Comparison of ENCODE assay signal across 14 cellular contexts in the genomic region with DNA sequence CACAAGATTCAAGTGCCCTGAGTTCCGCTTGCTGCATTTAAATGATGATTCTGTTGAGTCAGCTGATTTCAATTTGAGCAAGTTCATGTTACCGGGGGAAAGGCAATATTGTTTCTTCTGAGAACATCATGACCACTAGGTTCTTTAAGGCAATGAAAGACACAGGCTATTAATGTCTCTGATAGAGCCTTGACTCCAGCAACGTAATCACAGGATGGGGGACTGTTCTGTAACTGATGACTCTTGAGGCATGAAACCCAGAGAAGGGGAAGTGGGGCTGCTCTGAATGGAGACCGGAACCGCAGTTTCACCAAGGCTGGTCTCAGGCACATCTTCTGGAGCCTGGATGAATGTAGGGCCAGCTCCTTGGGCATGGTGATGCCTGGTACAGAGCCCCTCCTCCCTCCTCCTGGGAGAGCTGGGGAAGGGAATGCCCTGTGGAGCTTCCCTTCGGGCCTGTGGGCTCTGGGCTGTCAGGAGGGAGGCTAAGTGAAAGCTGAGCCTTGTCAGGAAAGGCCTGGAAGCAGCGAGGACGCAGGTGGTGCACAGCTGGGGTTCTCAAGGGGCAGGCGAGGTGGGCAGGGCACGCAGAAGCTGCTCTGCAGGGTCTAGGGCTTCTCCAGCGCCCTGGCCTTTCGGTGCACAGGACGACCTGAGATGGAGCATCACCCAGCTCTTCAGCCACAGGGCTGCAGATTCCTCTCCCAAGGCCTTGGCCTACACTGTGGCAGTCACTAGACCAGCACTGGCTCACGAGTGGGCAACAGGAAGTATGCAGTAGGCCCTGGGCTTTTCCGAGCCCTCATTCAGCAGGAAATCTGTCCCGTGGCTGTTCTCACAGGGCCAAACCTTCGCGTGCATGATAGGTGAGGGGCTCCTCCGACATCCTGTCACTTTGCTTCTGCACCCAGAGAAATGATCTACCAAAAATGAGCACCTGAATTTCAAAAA. TPM values are rescaled to one million over a fixed set of nuclear protein-coding genes. Genes with fewer than 3 reads are reported as not detected.
DNase-seq lines count a peak whose midpoint lies in the region; ATAC-seq, FAIRE-seq and TF ChIP-seq lines count a peak whose summit lies in the region.
"Had no signal": no experiment of that assay in that cellular context is flagged by ENCODE, and none has a peak within 500 bp of the region (broad histone marks: within the 10 kb centered on the region; RNA-seq: fewer than 3 reads in every experiment).

No MANE protein-coding gene starts in this region.

- H3K79me2 ChIP-seq in H1 (ENCODE audit: control insufficient read depth in 1 of 2, insufficient read depth in 2 of 2, low read length in 2 of 2), result no peaks in the 10 kb centered on the region

- no peak overlapping the region for H4K5ac ChIP-seq in H1 (ENCODE audit: insufficient read length, low read depth, low read length)

- peaks cover 0 to 10% (median 0%) of the 10 kb centered on the region in 4 experiments; a peak in 3 of 8 replicates for H3K36me3 ChIP-seq in H1 (ENCODE audit: control insufficient read depth in 2 of 4, insufficient read depth in 4 of 4, low read length in 3 of 4)

- H4K91ac ChIP-seq in H1 (replicated peaks; ENCODE audit: insufficient read length, low read length), result no peak overlapping the region

- no peak overlapping the region for H2BK120ac ChIP-seq in H1 (replicated peaks; ENCODE audit: low read depth, low read length)

- H3K4ac ChIP-seq in H1 (replicated peaks; ENCODE audit: insufficient read length, low read depth, low read length), result no peak overlapping the region

- no peak for FAIRE-seq in H1 (lab: Jason Lieb, UNC)

- H3K23me2 ChIP-seq in H1 (ENCODE audit: low read depth, low read length), result no peaks in the 10 kb centered on the region

- H3K9ac ChIP-seq in H1 (replicated peaks in 1 of 4; ENCODE audit: extremely low read depth in 1 of 4, low read depth in 3 of 4, low read length in 3 of 4), result no peak overlapping the region

- no peak for TF ChIP-seq CTCF in H1 (IDR thresholded peaks at IDR 0.05; ENCODE audit: control extremely low read depth in 1 of 3, insufficient read depth in 1 of 3, low read depth in 1 of 3, low read length in 3 of 3)

- no peak overlapping the region for H3K56ac ChIP-seq in H1 (replicated peaks; ENCODE audit: insufficient read length, low read depth, low read length)

- no peak for TF ChIP-seq POLR2A in H1 (IDR thresholded peaks at IDR 0.05; ENCODE audit: control extremely low read depth in 1 of 2, low read depth in 2 of 2, low read length in 2 of 2)

- POLR2A ChIA-PET in H1 (lab: Charles Lee; ENCODE audit: partially characterized antibody), result interaction anchor here (1.2 to 1.3 kb wide), 2 partner anchors 28 to 38 kb away, joined by 3 to 4 read pairs; no protein-coding TSS in a partner anchor

- H4K8ac ChIP-seq in H1 (ENCODE audit: extremely low read depth, insufficient read depth, low read length), result no peak overlapping the region

- H3K14ac ChIP-seq in H1 (ENCODE audit: insufficient read length), result no peak overlapping the region

- TF ChIP-seq EP300 in H1 (IDR thresholded peaks at IDR 0.05; ENCODE audit: borderline replicate concordance in 1 of 2, low read depth in 2 of 2, low read length in 2 of 2), result no peak

- no peak overlapping the region for H2BK12ac ChIP-seq in H1 (ENCODE audit: low read depth, low read length)

- no peaks in the 10 kb centered on the region for H4K20me1 ChIP-seq in H1 (replicated peaks in 1 of 2; ENCODE audit: control insufficient read depth in 1 of 2, insufficient read depth in 2 of 2, low read length in 2 of 2)

- no peak overlapping the region for H3K18ac ChIP-seq in H1 (ENCODE audit: extremely low read depth, low read length)

- CTCF ChIA-PET in H1 (lab: Charles Lee; ENCODE audit: partially characterized antibody), result interaction anchor here (0.8 to 2.4 kb wide), 6 partner anchors 11 to 365 kb away, joined by 3 to 11 read pairs (median 4); no protein-coding TSS in a partner anchor

- no peak overlapping the region for H2AK5ac ChIP-seq in H1 (ENCODE audit: low read depth, low read length)

- no peak for TF ChIP-seq RAD21 in H1 (IDR thresholded peaks at IDR 0.05 in 1 of 2, conservative IDR thresholded peaks at IDR 0.05 in 1 of 2; ENCODE audit: low read depth in 2 of 2, low read length in 2 of 2)

- H2BK5ac ChIP-seq in H1 (ENCODE audit: low read depth, low read length), result no peak overlapping the region

- peaks cover 3% of the 10 kb centered on the region; the same call in 1 of the 2 replicates for H3K79me1 ChIP-seq in H1 (ENCODE audit: low read depth, low read length)

- DNase-seq in H1 (ENCODE audit: low read depth in 1 of 2, low spot score in 2 of 2) (no peak), GM03348 (ENCODE audit: low spot score) (no peak), G401 (ENCODE audit: low spot score) (no peak)
- DNase-seq in stimulated activated CD4-positive, alpha-beta T cell treated with anti-CD3 and anti-CD28 coated beads, Interleukin-2, amount 100 ng/mL, for 24 hours, result no peak
- DNase-seq: left cardiac atrium, NCI-H526 treated with DMSO at 0.1 percent for 48 hours had no signal

- ATAC-seq in GM18502 (IDR thresholded peaks at IDR 0.05; ENCODE audit: poor library complexity, unreplicated experiment) (peak; percentile 92), GM21423 (IDR thresholded peaks at IDR 0.05; ENCODE audit: unreplicated experiment) (peak; percentile 75), HG03175 (IDR thresholded peaks at IDR 0.05; ENCODE audit: unreplicated experiment) (peak; percentile 96), SK-N-SH treated with all-trans-retinoic acid at 6 μM for 48 hours (no peak)
- ATAC-seq: WTC11 had no signal

- H3K4me1 ChIP-seq in H1 (replicated peaks in 1 of 4; ENCODE audit: control insufficient read depth in 3 of 4, insufficient read depth in 4 of 4, low read length in 3 of 4), result no peaks in the 10 kb centered on the region; a peak in 1 of 7 replicates

- no peak overlapping the region for H2BK15ac ChIP-seq in H1 (ENCODE audit: low read length)

- H3K4me2 ChIP-seq in H1 (ENCODE audit: insufficient read depth in 1 of 2, low read depth in 2 of 2, low read length in 2 of 2), result no peak overlapping the region

- H3K27ac ChIP-seq in H1 (ENCODE audit: low read depth, low read length), result no peak overlapping the region
- H3K27ac ChIP-seq: epithelial cell of prostate had no signal

- 86% methylated on average over 19 of the region's 19 CpGs; no CpG with 5 or more reads in 1 of the 2 experiments for WGBS in H1 (ENCODE audit: extremely low coverage in 1 of 2, insufficient coverage in 1 of 2, insufficient read length in 1 of 2, insufficient replicate concordance in 2 of 2, low coverage in 1 of 2, low lambda C conversion rate in 2 of 2, missing lambda C conversion rate in 1 of 2), 2 experiments

- no peaks in the 10 kb centered on the region for H3K9me3 ChIP-seq in H1 (ENCODE audit: insufficient read depth in 2 of 2, low read depth in 1 of 2, low read length in 1 of 2)

- no peak overlapping the region for H3K4me3 ChIP-seq in H1 (ENCODE audit: extremely low read depth in 1 of 4, insufficient read depth in 2 of 4, low read depth in 3 of 4, low read length in 4 of 4)

- H3K23ac ChIP-seq in H1 (ENCODE audit: insufficient read length), result no peak overlapping the region

- H3K27me3 ChIP-seq in H1 (replicated peaks in 1 of 4; ENCODE audit: control insufficient read depth in 3 of 4, extremely low read depth in 1 of 4, insufficient read depth in 3 of 4, low read length in 3 of 4), result no peaks in the 10 kb centered on the region

- H2BK20ac ChIP-seq in H1 (ENCODE audit: low read length), result no peak overlapping the region

- in situ Hi-C loops in G401 (cut with HindIII; ENCODE audit: low sequenced_read_pairs), result no loop called here

- no peak overlapping the region for H2AFZ ChIP-seq in H1 (ENCODE audit: low read length)

TF ChIP-seq in H1, 55 proteins besides CTCF, POLR2A, EP300 and RAD21:
- peak; percentile 72; the same call in 1 of the 2 replicates for TF ChIP-seq MAFK (IDR thresholded peaks at IDR 0.05; ENCODE audit: low read depth, low read length)
- TF ChIP-seq CEBPB (IDR thresholded peaks at IDR 0.05; ENCODE audit: low read depth, low read length), result no peak

TF ChIP-seq in SK-N-SH treated with all-trans-retinoic acid at 6 μM for 48 hours, 23 proteins besides CTCF, POLR2A, EP300 and RAD21:
- no peak for TF ChIP-seq ZFP30 (CRISPR knock-in tag; IDR thresholded peaks at IDR 0.05)
- no peak for TF ChIP-seq ZC3H10 (CRISPR knock-in tag; IDR thresholded peaks at IDR 0.05)
- no peak for TF ChIP-seq SNAI2 (CRISPR knock-in tag; IDR thresholded peaks at IDR 0.05)
- no peak for TF ChIP-seq TCF4 (CRISPR knock-in tag; IDR thresholded peaks at IDR 0.05; ENCODE audit: borderline replicate concordance)

RNA-seq across cellular contexts. Expression of gene PRLH, which starts 36.6 kb away (rescaled TPM):
- not detected in 2 replicates for total RNA-seq in H1 (2021; fragmentation: NEBNext Ultra II Directional; extraction: Animal tissue kit (Norgen Biotek cat#: 25700))
- not detected in 2 replicates for polyA plus RNA-seq in H1 (2011; rRNA removed)
- not detected for polyA plus RNA-seq in H1 (2011; cell fraction: cytosol; rRNA removed)
- polyA plus RNA-seq in H1 (2011; cell fraction: nucleus; rRNA removed), result not detected
- not detected in 4 replicates for polyA plus RNA-seq in H1 (2012, experiment 1 of 2)
- not detected for polyA plus RNA-seq in H1 (2012, experiment 2 of 2)
- not detected for polyA plus RNA-seq in H1 (2013, experiment 1 of 2)
- polyA plus RNA-seq in H1 (2013, experiment 2 of 2), result not detected
- not detected in 2 replicates for polyA minus RNA-seq in H1 (2011; rRNA and poly(A)+ RNA removed)
- polyA minus RNA-seq in H1 (2011; cell fraction: cytosol; rRNA and poly(A)+ RNA removed), result not detected
- not detected for polyA minus RNA-seq in H1 (2011; cell fraction: nucleus; rRNA and poly(A)+ RNA removed)
- total RNA-seq in G401 (2014; rRNA removed; shearing (Covaris generic)), result not detected in 2 replicates
- total RNA-seq: left cardiac atrium, renal cortical epithelial cell, WTC11 had no signal
- polyA plus RNA-seq: adipose tissue had no signal

RNA-seq across cellular contexts. Expression of gene MLPH, which starts 42.7 kb away (rescaled TPM):
- total RNA-seq in H1 (2021; fragmentation: NEBNext Ultra II Directional; extraction: Animal tissue kit (Norgen Biotek cat#: 25700)), result 17.0 TPM in 2 replicates
- polyA plus RNA-seq in H1 (2011; rRNA removed), result 12.7 and 16.9 TPM in 2 replicates
- polyA plus RNA-seq in H1 (2011; cell fraction: cytosol; rRNA removed), result 12.6 TPM
- 47.0 TPM for polyA plus RNA-seq in H1 (2011; cell fraction: nucleus; rRNA removed)
- polyA plus RNA-seq in H1 (2012, experiment 1 of 2), result 15.7 to 18.9 TPM (median 17.7 TPM) in 4 replicates
- polyA plus RNA-seq in H1 (2012, experiment 2 of 2), result 7.2 TPM
- 11.2 TPM for polyA plus RNA-seq in H1 (2013, experiment 1 of 2)
- polyA plus RNA-seq in H1 (2013, experiment 2 of 2), result 11.0 TPM
- 14.5 and 14.8 TPM in 2 replicates for polyA minus RNA-seq in H1 (2011; rRNA and poly(A)+ RNA removed)
- polyA minus RNA-seq in H1 (2011; cell fraction: cytosol; rRNA and poly(A)+ RNA removed), result 10.6 TPM
- polyA minus RNA-seq in H1 (2011; cell fraction: nucleus; rRNA and poly(A)+ RNA removed), result 14.1 TPM
- 0.55 and 1.6 TPM in 2 replicates for total RNA-seq in G401 (2014; rRNA removed; shearing (Covaris generic))
